In the genomic region with DNA sequence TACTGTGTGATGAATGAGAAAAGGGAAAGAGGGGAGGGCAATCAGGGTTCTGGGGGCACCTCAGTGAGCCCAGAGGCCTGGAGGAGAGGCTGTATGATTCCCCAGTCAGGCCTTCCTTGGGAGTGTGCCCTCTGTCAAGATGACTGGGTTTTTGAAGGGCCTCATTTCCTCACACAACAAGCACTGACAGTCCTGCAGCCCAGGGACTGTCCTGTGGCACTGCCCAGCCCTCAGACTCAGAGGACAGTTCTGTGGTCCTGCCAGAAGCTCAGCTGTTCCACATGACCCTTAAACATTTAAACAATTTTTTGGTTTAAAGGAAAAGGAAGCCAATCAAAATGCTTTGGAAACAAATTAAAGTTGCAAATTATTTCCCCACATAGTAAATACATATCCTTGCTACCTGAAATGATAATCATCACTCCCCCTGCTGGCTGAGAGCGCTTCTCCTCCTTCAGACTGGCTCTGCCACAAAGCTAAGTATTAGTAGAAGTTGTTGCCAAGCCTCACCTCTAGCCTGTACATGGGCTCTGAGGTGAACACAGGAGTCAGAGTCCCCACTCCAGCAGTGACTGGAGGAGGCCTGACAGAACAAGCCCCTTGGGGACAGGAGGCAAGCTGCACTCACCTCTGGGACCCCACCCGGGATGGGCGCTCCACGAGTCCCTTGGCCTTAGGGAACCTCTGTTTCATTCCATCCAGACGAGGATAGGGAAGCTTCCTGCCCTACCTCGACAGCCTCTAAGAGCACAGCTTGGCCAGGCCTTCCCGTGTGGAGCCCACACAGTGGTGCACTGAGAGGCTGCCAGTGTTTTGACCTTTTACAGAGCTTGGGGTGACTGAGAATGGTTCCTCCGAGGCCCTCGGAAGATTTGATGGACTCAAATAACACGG, we compare ENCODE assay signal across 8 cellular contexts.
A peak's percentile ranks its signal among the peaks of the same experiment; 100 is the strongest.
DNase-seq lines count a peak whose midpoint lies in the region; ATAC-seq, FAIRE-seq and TF ChIP-seq lines count a peak whose summit lies in the region.

No MANE protein-coding gene starts in this region.

- no peaks in the 10 kb centered on the region for H3K27me3 ChIP-seq in BLaER1 treated with 17β-estradiol and CSF1 and Interleukin-3, amounts not matched to agents 10 nM and 100 nM
- H3K27me3 ChIP-seq in SJSA1 (replicated peaks), result no peaks in the 10 kb centered on the region; the same call in 1 of the 2 replicates
- no peaks in the 10 kb centered on the region for H3K27me3 ChIP-seq in right lobe of liver
- H3K27me3 ChIP-seq in vagina, result no peaks in the 10 kb centered on the region

- ATAC-seq in right lobe of liver, result peak; percentile 82 to 94 (median 84)
- no peak for ATAC-seq in GM19324 (IDR thresholded peaks at IDR 0.05; ENCODE audit: low FRiP score, unreplicated experiment)

- TF ChIP-seq POLR2A in right lobe of liver (IDR thresholded peaks at IDR 0.05) (no peak), vagina (IDR thresholded peaks at IDR 0.05) (no peak), lower leg skin (IDR thresholded peaks at IDR 0.05) (no peak)

- DNase-seq in GM18507 (ENCODE audit: extremely low spot score, insufficient read length, low read depth), result no peak
- DNase-seq in SJSA1 (ENCODE audit: low read depth in 1 of 2, low spot score in 2 of 2), result peak; percentile 54 to 56
- DNase-seq in cardiac fibroblast (ENCODE audit: low read depth in 2 of 2), result peak; percentile 72 to 74
- peak in 2 of 3 donors; percentile 44 to 65 for DNase-seq in right lobe of liver
- no peak for DNase-seq in vagina (ENCODE audit: extremely low spot score in 2 of 2)
- DNase-seq in lower leg skin (ENCODE audit: low spot score in 2 of 2), result no peak

- peaks cover 9 to 61% (median 44%) of the 10 kb centered on the region in 10 experiments for H3K4me1 ChIP-seq in BLaER1 treated with 17β-estradiol and CSF1 and Interleukin-3, amounts not matched to agents 10 nM and 100 nM
- H3K4me1 ChIP-seq in SJSA1 (replicated peaks), result peaks cover 16% of the 10 kb centered on the region
- no peaks in the 10 kb centered on the region for H3K4me1 ChIP-seq in right lobe of liver
- no peaks in the 10 kb centered on the region for H3K4me1 ChIP-seq in vagina

- peak overlapping the region in 6 of 11 experiments; percentile 12 to 59 (median 36); a peak in 10 of 22 replicates for H3K4me2 ChIP-seq in BLaER1 treated with 17β-estradiol and CSF1 and Interleukin-3, amounts not matched to agents 10 nM and 100 nM

- H3K9ac ChIP-seq in BLaER1 treated with 17β-estradiol and CSF1 and Interleukin-3, amounts not matched to agents 10 nM and 100 nM, result peak overlapping the region in 2 of 11 experiments; percentile 19 to 40; a peak in 2 of 22 replicates

- peaks cover 45 to 75% (median 66%) of the 10 kb centered on the region in 11 experiments for H3K36me3 ChIP-seq in BLaER1 treated with 17β-estradiol and CSF1 and Interleukin-3, amounts not matched to agents 10 nM and 100 nM
- H3K36me3 ChIP-seq in SJSA1, result peaks cover 8% of the 10 kb centered on the region
- H3K36me3 ChIP-seq in right lobe of liver, result peaks cover 0 to 5% (median 0%) of the 10 kb centered on the region in 4 donors
- peaks cover 0 to 35% of the 10 kb centered on the region in 2 donors for H3K36me3 ChIP-seq in vagina

- intact Hi-C loops in right lobe of liver (cut with DNase I), result loop anchor here in 1 of 2 donors (10.0 kb wide), 1 partner anchor 367 kb away; no protein-coding TSS in a partner anchor
- intact Hi-C loops in vagina (cut with DNase I), result loop anchor here (10.0 kb wide), 1 partner anchor 267 kb away; no protein-coding TSS in a partner anchor
- intact Hi-C loops in lower leg skin (cut with DNase I; ENCODE audit: low total_unique reads), result loop anchor here (5.0 kb wide), 1 partner anchor 365 kb away; no protein-coding TSS in a partner anchor

- TF ChIP-seq CTCF in cardiac fibroblast (IDR thresholded peaks at IDR 0.05; ENCODE audit: low read depth, low read length) (peak; percentile 73), right lobe of liver (IDR thresholded peaks at IDR 0.05) (peak; percentile 56 to 63 (median 60)), vagina (IDR thresholded peaks at IDR 0.05) (peak in 2 of 3 experiments; percentile 46 to 52), lower leg skin (IDR thresholded peaks at IDR 0.05) (no peak)

- FAIRE-seq in GM18507 (lab: Jason Lieb, UNC), result peak; percentile 39

- peaks cover 35 to 48% (median 40%) of the 10 kb centered on the region in 11 experiments for H3K9me3 ChIP-seq in BLaER1 treated with 17β-estradiol and CSF1 and Interleukin-3, amounts not matched to agents 10 nM and 100 nM (replicated peaks in 1 of 11)
- peaks cover 4% of the 10 kb centered on the region; the same call in 1 of the 2 replicates for H3K9me3 ChIP-seq in SJSA1 (replicated peaks)
- H3K9me3 ChIP-seq in right lobe of liver, result no peaks in the 10 kb centered on the region
- H3K9me3 ChIP-seq in vagina, result peaks cover 15% of the 10 kb centered on the region

- WGBS in right lobe of liver (ENCODE audit: insufficient coverage, low coverage, low lambda C conversion rate, missing lambda C conversion rate), result 40% methylated on average over 1 of the region's 10 CpGs
- WGBS in lower leg skin, 2 donors, result 70% methylated on average over 10 of the region's 10 CpGs

- peak overlapping the region in 5 of 11 experiments; percentile 13 to 30 (median 22); a peak in 6 of 22 replicates for H3K27ac ChIP-seq in BLaER1 treated with 17β-estradiol and CSF1 and Interleukin-3, amounts not matched to agents 10 nM and 100 nM
- H3K27ac ChIP-seq in SJSA1, result no peak overlapping the region
- H3K27ac ChIP-seq in right lobe of liver, result no peak overlapping the region
- no peak overlapping the region for H3K27ac ChIP-seq in vagina

- H4K20me1 ChIP-seq in BLaER1 treated with 17β-estradiol and CSF1 and Interleukin-3, amounts not matched to agents 10 nM and 100 nM, result peaks cover 0 to 7% (median 0%) of the 10 kb centered on the region in 11 experiments; a peak in 2 of 22 replicates

- H3K4me3 ChIP-seq in BLaER1 treated with 17β-estradiol and CSF1 and Interleukin-3, amounts not matched to agents 10 nM and 100 nM, result no peak overlapping the region
- no peak overlapping the region for H3K4me3 ChIP-seq in SJSA1
- no peak overlapping the region for H3K4me3 ChIP-seq in cardiac fibroblast (replicated peaks in 1 of 2; ENCODE audit: low read depth in 2 of 2, low read length in 2 of 2)
- no peak overlapping the region for H3K4me3 ChIP-seq in right lobe of liver
- H3K4me3 ChIP-seq in vagina, result no peak overlapping the region
- H3K4me3 ChIP-seq in lower leg skin (ENCODE audit: low read depth, poor library complexity, severe bottlenecking), result no peak overlapping the region

Comparison
In these comparisons a context has a peak if more than half of its experiments do, and no peak if none do; other contexts are left out.
1. DNase-seq: peak in SJSA1 (2 of 2), cardiac fibroblast (2 of 2) and right lobe of liver (2 of 3); none in GM18507 (single experiment), vagina (0 of 2) and lower leg skin (0 of 2).
2. CTCF ChIP-seq: peak in cardiac fibroblast (single experiment), right lobe of liver (4 of 4) and vagina (2 of 3); none in lower leg skin (0 of 3).